10 cellular contexts compared by ENCODE assay signal in genomic region chr1:3452866-3453175, GRCh38. TPM values are rescaled to one million over a fixed set of nuclear protein-coding genes. Genes with fewer than 3 reads are reported as not detected.
"Had no signal": no experiment of that assay in that cellular context is flagged by ENCODE, and none has a peak within 500 bp of the region (broad histone marks: within the 10 kb centered on the region; RNA-seq: fewer than 3 reads in every experiment).

No MANE protein-coding gene starts in this region.

- H3K36me3 ChIP-seq: ascending aorta, tibial nerve had no signal

- H3K27ac ChIP-seq: ascending aorta, foreskin keratinocyte, skin epidermis had no signal

- FAIRE-seq: bronchial epithelial cell, colon had no signal

- H3K4me3 ChIP-seq: ascending aorta, lung, skin epidermis, tibial nerve had no signal

- H3K9me3 ChIP-seq: ascending aorta had no signal

- H3K4me1 ChIP-seq: foreskin keratinocyte had no signal

- H3K27me3 ChIP-seq: ascending aorta had no signal

RNA-seq across cellular contexts. Expression of gene ARHGEF16, which starts 1.6 kb away (rescaled TPM):
- total RNA-seq: activated CD8-positive, alpha-beta T cell treated with anti-CD3 and anti-CD28 coated beads, Interleukin-2, amount 10 ng/mL, durations not matched to agents 7 days and 5 days; ascending aorta; mononuclear cell; natural killer cell treated with Interleukin-12 subunit alpha and Interleukin-12 subunit beta and Interleukin-15 and Interleukin-18, amount 100 ng/mL, for 72 hours had no signal
